ENCODE assay signal across 24 cellular contexts in genomic region chr15:77533530-77533929, GRCh38.
A peak's percentile ranks its signal among the peaks of the same experiment; 100 is the strongest.
DNase-seq lines count a peak whose midpoint lies in the region; ATAC-seq and TF ChIP-seq lines count a peak whose summit lies in the region.
"Had no signal": no experiment of that assay in that cellular context is flagged by ENCODE, and none has a peak within 500 bp of the region (broad histone marks: within the 10 kb centered on the region; RNA-seq: fewer than 3 reads in every experiment).

No MANE protein-coding gene starts in this region.

- H4K91ac ChIP-seq in mesenchymal stem cell (ENCODE audit: low read length): peak overlapping the region; percentile 12

- no peak overlapping the region for H2AK5ac ChIP-seq in mesenchymal stem cell (ENCODE audit: low read length, severe bottlenecking)

- no peak overlapping the region for H2BK120ac ChIP-seq in mesenchymal stem cell (ENCODE audit: low read depth, low read length)

- no peak for ATAC-seq in gastroesophageal sphincter
- ATAC-seq: left colon had no signal

- no peak overlapping the region for H3K27ac ChIP-seq in mesenchymal stem cell (ENCODE audit: low read length, poor library complexity, severe bottlenecking)
- peak overlapping the region; percentile 36 for H3K27ac ChIP-seq in vagina
- no peak overlapping the region for H3K27ac ChIP-seq in gastroesophageal sphincter
- H3K27ac ChIP-seq: colonic mucosa, GM23248, HL-60, thoracic aorta had no signal

- no peak overlapping the region for H3K23ac ChIP-seq in mesenchymal stem cell (ENCODE audit: low read length in 2 of 2)

- H3K36me3 Mint-ChIP-seq in chondrocyte (ENCODE audit: low read depth): no peaks in the 10 kb centered on the region
- H3K36me3 Mint-ChIP-seq: CD8-positive, alpha-beta memory T cell had no signal

- WGBS in mesenchymal stem cell: 37% methylated on average over 4 of the region's 4 CpGs
- WGBS in gastroesophageal sphincter (ENCODE audit: low coverage in 1 of 2), 2 donors: 15 to 16% methylated on average over 3 to 4 of the region's 4 CpGs

- H2AFZ ChIP-seq in mesenchymal stem cell (ENCODE audit: low read depth, low read length): no peak overlapping the region
- H2AFZ ChIP-seq: GM23248 had no signal

- H3K9me3 ChIP-seq in mesenchymal stem cell (ENCODE audit: control insufficient read depth, low read length): no peaks in the 10 kb centered on the region
- no peaks in the 10 kb centered on the region for H3K9me3 ChIP-seq in vagina
- no peaks in the 10 kb centered on the region for H3K9me3 ChIP-seq in gastroesophageal sphincter
- H3K9me3 ChIP-seq: colonic mucosa, thoracic aorta had no signal

- H3K36me3 ChIP-seq in mesenchymal stem cell (ENCODE audit: control insufficient read depth in 1 of 2, insufficient read depth in 2 of 2, low read depth in 1 of 2, low read length in 2 of 2) (no peaks in the 10 kb centered on the region), vagina (no peaks in the 10 kb centered on the region), gastroesophageal sphincter (no peaks in the 10 kb centered on the region)
- H3K36me3 ChIP-seq: colonic mucosa, thoracic aorta had no signal

- TF ChIP-seq POLR2A in vagina (IDR thresholded peaks at IDR 0.05): no peak
- no peak for TF ChIP-seq POLR2A in gastroesophageal sphincter (IDR thresholded peaks at IDR 0.05)

- H4K8ac ChIP-seq in mesenchymal stem cell (ENCODE audit: low read length): no peak overlapping the region

- TF ChIP-seq CTCF in chondrocyte (IDR thresholded peaks at IDR 0.05) (no peak), vagina (IDR thresholded peaks at IDR 0.05) (no peak), gastroesophageal sphincter (IDR thresholded peaks at IDR 0.05) (no peak)

- H3K9ac ChIP-seq in mesenchymal stem cell (ENCODE audit: low read length): no peak overlapping the region
- H3K9ac ChIP-seq: GM23248 had no signal

- no peak overlapping the region for H2BK5ac ChIP-seq in mesenchymal stem cell (ENCODE audit: low read depth, low read length, poor library complexity, severe bottlenecking)

- DNase-seq in NCI-H82 treated with DMSO at 0.1 percent for 48 hours (lab: John Stamatoyannopoulos, UW; ENCODE audit: unreplicated experiment) (peak; percentile 94), chondrocyte (ENCODE audit: low spot score) (peak; percentile 43), mesenchymal stem cell (no peak), vagina (ENCODE audit: extremely low spot score in 2 of 2) (no peak), AG08396 (ENCODE audit: low spot score) (no peak), NCI-H1092 (lab: John Stamatoyannopoulos, UW) (no peak)
- DNase-seq: activated CD4-positive, alpha-beta memory T cell treated with anti-CD3 and anti-CD28 coated beads, Interleukin-2, amount 10 ng/mL, durations not matched to agents 7 days and 5 days; activated CD4-positive, CD25-positive, alpha-beta regulatory T cell; activated effector memory CD4-positive, alpha-beta T cell treated with Interleukin-2 at 50 U/mL for 16 hours; AML-193; CD8-positive, alpha-beta memory T cell; colonic mucosa; GM23248; left colon; midbrain; NCI-H1417 treated with DMSO at 0.1 percent for 48 hours; NCI-H2107; nephron progenitor cell; RPMI8226; stimulated activated CD4-positive, alpha-beta T cell treated with anti-CD3 and anti-CD28 coated beads, Interleukin-4, amount 100 ng/mL, for 1 hour; stimulated activated naive CD4-positive, alpha-beta T cell had no signal

- peaks cover 24% of the 10 kb centered on the region for H3K4me1 Mint-ChIP-seq in chondrocyte (ENCODE audit: low read depth)
- H3K4me1 Mint-ChIP-seq: activated CD4-positive, alpha-beta memory T cell treated with anti-CD3 and anti-CD28 coated beads, Interleukin-2, amount 10 ng/mL, durations not matched to agents 7 days and 5 days; CD8-positive, alpha-beta memory T cell had no signal

- no peak overlapping the region for H3K27ac Mint-ChIP-seq in chondrocyte (ENCODE audit: unreplicated experiment)
- H3K27ac Mint-ChIP-seq: activated CD4-positive, alpha-beta memory T cell treated with anti-CD3 and anti-CD28 coated beads, Interleukin-2, amount 10 ng/mL, durations not matched to agents 7 days and 5 days; nephron progenitor cell had no signal

- H3K27me3 Mint-ChIP-seq in chondrocyte (ENCODE audit: low read depth): no peaks in the 10 kb centered on the region

- no peak overlapping the region for H3K4me3 ChIP-seq in mesenchymal stem cell (ENCODE audit: insufficient read depth in 1 of 2, low read depth in 1 of 2, low read length in 2 of 2)
- H3K4me3 ChIP-seq in vagina: no peak overlapping the region
- no peak overlapping the region for H3K4me3 ChIP-seq in gastroesophageal sphincter
- H3K4me3 ChIP-seq: colonic mucosa, GM23248, thoracic aorta had no signal

- no peak overlapping the region for H3K4me3 Mint-ChIP-seq in chondrocyte (ENCODE audit: unreplicated experiment)
- H3K4me3 Mint-ChIP-seq: activated CD4-positive, alpha-beta memory T cell treated with anti-CD3 and anti-CD28 coated beads, Interleukin-2, amount 10 ng/mL, durations not matched to agents 7 days and 5 days; CD8-positive, alpha-beta memory T cell had no signal

- H3K4ac ChIP-seq in mesenchymal stem cell (ENCODE audit: low read depth in 1 of 2, low read length in 2 of 2): no peak overlapping the region

- H3K9me3 Mint-ChIP-seq in chondrocyte (ENCODE audit: low read depth): peaks cover 3% of the 10 kb centered on the region
- H3K9me3 Mint-ChIP-seq: activated CD4-positive, alpha-beta memory T cell treated with anti-CD3 and anti-CD28 coated beads, Interleukin-2, amount 10 ng/mL, durations not matched to agents 7 days and 5 days; CD8-positive, alpha-beta memory T cell; nephron progenitor cell had no signal

- intact Hi-C loops in vagina (cut with DNase I): no loop called here

- no peak overlapping the region for H2BK15ac ChIP-seq in mesenchymal stem cell (ENCODE audit: low read depth, poor library complexity, severe bottlenecking)

- H3K27me3 ChIP-seq in mesenchymal stem cell (ENCODE audit: control insufficient read depth in 1 of 2, insufficient read depth in 1 of 2, low read length in 2 of 2): peaks cover 25 to 47% of the 10 kb centered on the region in 2 experiments
- H3K27me3 ChIP-seq in vagina: no peaks in the 10 kb centered on the region
- no peaks in the 10 kb centered on the region for H3K27me3 ChIP-seq in gastroesophageal sphincter
- H3K27me3 ChIP-seq: colonic mucosa had no signal

- no peak for TF ChIP-seq EP300 in gastroesophageal sphincter (IDR thresholded peaks at IDR 0.05)

- H3K79me1 ChIP-seq in mesenchymal stem cell (replicated peaks; ENCODE audit: low read length, poor library complexity, severe bottlenecking): no peaks in the 10 kb centered on the region

- peak overlapping the region in 1 of 2 experiments; percentile 13 for H3K18ac ChIP-seq in mesenchymal stem cell (ENCODE audit: low read depth in 1 of 2, low read length in 2 of 2)

- H3K14ac ChIP-seq in mesenchymal stem cell (ENCODE audit: low read length in 2 of 2): no peak overlapping the region

- no peak overlapping the region for H3K4me2 ChIP-seq in mesenchymal stem cell (ENCODE audit: low read length, poor library complexity, severe bottlenecking)

- H2BK12ac ChIP-seq in mesenchymal stem cell (ENCODE audit: low read length in 2 of 2): no peak overlapping the region

- peaks cover 2% of the 10 kb centered on the region for H3K4me1 ChIP-seq in mesenchymal stem cell (ENCODE audit: control insufficient read depth, insufficient read depth, low read depth, low read length)
- peaks cover 28% of the 10 kb centered on the region for H3K4me1 ChIP-seq in vagina
- H3K4me1 ChIP-seq in gastroesophageal sphincter: peaks cover 0 to 7% (median 0%) of the 10 kb centered on the region in 3 donors
- H3K4me1 ChIP-seq: colonic mucosa had no signal

Comparison
In these comparisons a context has a peak if more than half of its experiments do, and no peak if none do; other contexts are left out.
1. DNase-seq: peak in NCI-H82 treated with DMSO at 0.1 percent for 48 hours (single experiment) and chondrocyte (single experiment); none in mesenchymal stem cell (single experiment), vagina (0 of 2), AG08396 (single experiment) and NCI-H1092 (single experiment).